9 cellular contexts compared by ENCODE assay signal in genomic region chr12:129911437-129912049, GRCh38. TPM values are rescaled to one million over a fixed set of nuclear protein-coding genes. Genes with fewer than 3 reads are reported as not detected.
DNase-seq lines count a peak whose midpoint lies in the region; ATAC-seq and TF ChIP-seq lines count a peak whose summit lies in the region.
"Had no signal": no experiment of that assay in that cellular context is flagged by ENCODE, and none has a peak within 500 bp of the region (broad histone marks: within the 10 kb centered on the region; RNA-seq: fewer than 3 reads in every experiment).

No MANE protein-coding gene starts in this region.

- H2AFZ ChIP-seq in neural cell (ENCODE audit: low read depth, low read length): no peak overlapping the region

- H3K9me3 ChIP-seq in neural cell (ENCODE audit: low read length): no peaks in the 10 kb centered on the region

- H3K4me3 ChIP-seq in Jurkat, Clone E6-1 (ENCODE audit: low read length): no peak overlapping the region
- H3K4me3 ChIP-seq in neural cell (ENCODE audit: low read length): no peak overlapping the region
- H3K4me3 ChIP-seq: skin epidermis had no signal

- peaks cover 12% of the 10 kb centered on the region for H3K27me3 ChIP-seq in neural cell (ENCODE audit: insufficient read depth, low read depth, low read length)

- no peak overlapping the region for H3K27ac ChIP-seq in neural cell (ENCODE audit: low read length)
- H3K27ac ChIP-seq: skin epidermis had no signal

- H4K20me1 ChIP-seq in neural cell (ENCODE audit: insufficient read depth): no peaks in the 10 kb centered on the region

- no peaks in the 10 kb centered on the region for H3F3A ChIP-seq in neural cell (ENCODE audit: insufficient read depth, low read length, poor library complexity, severe bottlenecking)

- TF ChIP-seq POLR2A in erythroblast (IDR thresholded peaks at IDR 0.05; ENCODE audit: low read length): no peak

- TF ChIP-seq EP300 in neural cell (conservative IDR thresholded peaks at IDR 0.05; ENCODE audit: poor library complexity, severe bottlenecking): peak; percentile 50

- H3K79me2 ChIP-seq in neural cell (replicated peaks; ENCODE audit: insufficient read depth, low read length): no peaks in the 10 kb centered on the region

- no peaks in the 10 kb centered on the region for H3K36me3 ChIP-seq in neural cell (ENCODE audit: insufficient read depth, low read length)

- TF ChIP-seq RAD21 in neural cell (conservative IDR thresholded peaks at IDR 0.05): peak; percentile 100

- peak; percentile 80 for DNase-seq in DMS79 treated with DMSO at 0.1 percent for 48 hours (lab: John Stamatoyannopoulos, UW)
- DNase-seq in Jurkat, Clone E6-1 (ENCODE audit: low read depth, low spot score): peak; percentile 54
- peak; percentile 49 for DNase-seq in OCI-M1 (lab: John Stamatoyannopoulos, UW)
- peak; percentile 37 to 52 for DNase-seq in erythroblast (lab: John Stamatoyannopoulos, UW)
- DNase-seq in foreskin melanocyte: no peak

- peak; percentile 97 for TF ChIP-seq CTCF in neural cell (IDR thresholded peaks at IDR 0.05; ENCODE audit: poor library complexity, severe bottlenecking)

- no peak overlapping the region for H3K9ac ChIP-seq in neural cell (ENCODE audit: low read length)

- H3K4me2 ChIP-seq in neural cell (ENCODE audit: low read length): no peak overlapping the region

- ATAC-seq in GM19395 (IDR thresholded peaks at IDR 0.05; ENCODE audit: unreplicated experiment): peak; percentile 79
- no peak for ATAC-seq in HG02588 (IDR thresholded peaks at IDR 0.05; ENCODE audit: unreplicated experiment)

- no peaks in the 10 kb centered on the region for H3K9me2 ChIP-seq in neural cell (ENCODE audit: insufficient read depth, low read length)

TF ChIP-seq in neural cell, 6 proteins besides CTCF, POLR2A, EP300 and RAD21:
- no peak for TF ChIP-seq REST (IDR thresholded peaks at IDR 0.05; ENCODE audit: borderline replicate concordance)
- peak; percentile 98 for TF ChIP-seq SMC3 (conservative IDR thresholded peaks at IDR 0.05; ENCODE audit: poor library complexity)
TF ChIP-seq in neural cell: peak in this region for 1.

RNA-seq across cellular contexts. Expression of gene TMEM132D, which starts 7.7 kb away (rescaled TPM):
- not detected for polyA plus RNA-seq in Jurkat, Clone E6-1 (2012; ENCODE audit: insufficient read depth, insufficient read length)
- polyA plus RNA-seq in neural cell: 1.3 and 2.0 TPM in 2 replicates
- 10.0 and 11.5 TPM in 2 replicates for polyA minus RNA-seq in neural cell
